1 cellular context compared by ENCODE assay signal in genomic region chr6:148495029-148495428, GRCh38.
TF ChIP-seq lines count a peak whose summit lies in the region.

No MANE protein-coding gene starts in this region.

TF ChIP-seq in SK-N-SH treated with all-trans-retinoic acid at 6 μM for 48 hours, 23 proteins besides CTCF, POLR2A, EP300 and RAD21 (continued from another document):
- no peak for TF ChIP-seq CSRNP3 (CRISPR knock-in tag; IDR thresholded peaks at IDR 0.05)
- no peak for TF ChIP-seq GLIS3 (CRISPR knock-in tag; IDR thresholded peaks at IDR 0.05)
- no peak for TF ChIP-seq CREB5 (CRISPR knock-in tag; IDR thresholded peaks at IDR 0.05; ENCODE audit: low read depth)
- TF ChIP-seq ZFP3 (CRISPR knock-in tag; IDR thresholded peaks at IDR 0.05) = no peak
- no peak for TF ChIP-seq PPARA (CRISPR knock-in tag; IDR thresholded peaks at IDR 0.05; ENCODE audit: borderline replicate concordance)
- TF ChIP-seq TCF4 (CRISPR knock-in tag; IDR thresholded peaks at IDR 0.05; ENCODE audit: borderline replicate concordance) = no peak
- no peak for TF ChIP-seq OSR1 (CRISPR knock-in tag; IDR thresholded peaks at IDR 0.05)
- TF ChIP-seq ZC3H10 (CRISPR knock-in tag; IDR thresholded peaks at IDR 0.05) = no peak
